In genomic region chr5:160787247-160787646, GRCh38 we compare ENCODE assay signal across 9 cellular contexts.
DNase-seq lines count a peak whose midpoint lies in the region; ATAC-seq and TF ChIP-seq lines count a peak whose summit lies in the region.
"Had no signal": no experiment of that assay in that cellular context is flagged by ENCODE, and none has a peak within 500 bp of the region (broad histone marks: within the 10 kb centered on the region; RNA-seq: fewer than 3 reads in every experiment).

No MANE protein-coding gene starts in this region.

- intact Hi-C loops in activated CD8-positive, alpha-beta T cell treated with anti-CD3 and anti-CD28 coated beads for 36 hours (cut with micrococcal nuclease), result loop anchor here (5.0 kb wide), 2 partner anchors 280 to 350 kb away; no protein-coding TSS in a partner anchor

- no peak overlapping the region for H3K4me3 ChIP-seq in Jurkat, Clone E6-1 (ENCODE audit: low read length)
- H3K4me3 ChIP-seq in retinal pigment epithelial cell (ENCODE audit: low read length) (no peak overlapping the region), mesenchymal stem cell (ENCODE audit: insufficient read depth in 1 of 2, low read depth in 1 of 2, low read length in 2 of 2) (no peak overlapping the region)

- H2AK5ac ChIP-seq in mesenchymal stem cell (ENCODE audit: low read length, severe bottlenecking), result no peak overlapping the region

- H2BK12ac ChIP-seq in mesenchymal stem cell (ENCODE audit: low read length in 2 of 2), result no peak overlapping the region

- POLR2A ChIA-PET in activated CD8-positive, alpha-beta T cell treated with anti-CD3 and anti-CD28 coated beads for 36 hours (lab: Charles Lee), result no interaction called here
- POLR2A ChIA-PET in activated CD8-positive, alpha-beta T cell treated with anti-CD3 and anti-CD28 coated beads, Interleukin-2, amount 10 ng/mL, durations not matched to agents 7 days and 5 days (lab: Charles Lee), result no interaction called here

- H3K27ac ChIP-seq in mesenchymal stem cell (ENCODE audit: low read length, poor library complexity, severe bottlenecking), result no peak overlapping the region

- no peak for ATAC-seq in activated CD8-positive, alpha-beta T cell treated with anti-CD3 and anti-CD28 coated beads for 36 hours
- no peak for ATAC-seq in activated CD8-positive, alpha-beta T cell treated with anti-CD3 and anti-CD28 coated beads, Interleukin-2, amount 10 ng/mL, durations not matched to agents 7 days and 5 days

- H3K9ac ChIP-seq in mesenchymal stem cell (ENCODE audit: low read length), result no peak overlapping the region

- no peak overlapping the region for H2BK120ac ChIP-seq in mesenchymal stem cell (ENCODE audit: low read depth, low read length)

- no peak overlapping the region for H2BK15ac ChIP-seq in mesenchymal stem cell (ENCODE audit: low read depth, poor library complexity, severe bottlenecking)

- no peaks in the 10 kb centered on the region for H3K79me1 ChIP-seq in mesenchymal stem cell (replicated peaks; ENCODE audit: low read length, poor library complexity, severe bottlenecking)

- H4K8ac ChIP-seq in mesenchymal stem cell (ENCODE audit: low read length), result no peak overlapping the region

- H3K36me3 Mint-ChIP-seq in activated CD8-positive, alpha-beta T cell treated with anti-CD3 and anti-CD28 coated beads for 36 hours (ENCODE audit: low read depth), result no peaks in the 10 kb centered on the region
- no peaks in the 10 kb centered on the region for H3K36me3 Mint-ChIP-seq in activated CD8-positive, alpha-beta T cell treated with anti-CD3 and anti-CD28 coated beads, Interleukin-2, amount 10 ng/mL, durations not matched to agents 7 days and 5 days (ENCODE audit: low read depth)
- H3K36me3 Mint-ChIP-seq: memory B cell had no signal

- H3K4me1 Mint-ChIP-seq in activated CD8-positive, alpha-beta T cell treated with anti-CD3 and anti-CD28 coated beads for 36 hours (ENCODE audit: low read depth), result no peaks in the 10 kb centered on the region
- no peaks in the 10 kb centered on the region for H3K4me1 Mint-ChIP-seq in activated CD8-positive, alpha-beta T cell treated with anti-CD3 and anti-CD28 coated beads, Interleukin-2, amount 10 ng/mL, durations not matched to agents 7 days and 5 days (ENCODE audit: low read depth)
- H3K4me1 Mint-ChIP-seq: memory B cell had no signal

- no peak for TF ChIP-seq CTCF in activated CD8-positive, alpha-beta T cell treated with anti-CD3 and anti-CD28 coated beads for 36 hours (IDR thresholded peaks at IDR 0.05)
- TF ChIP-seq CTCF in retinal pigment epithelial cell (conservative IDR thresholded peaks at IDR 0.05; ENCODE audit: low read depth, low read length), result peak; percentile 52

- no peak overlapping the region for H3K4me2 ChIP-seq in mesenchymal stem cell (ENCODE audit: low read length, poor library complexity, severe bottlenecking)

- no peak overlapping the region for H3K27ac Mint-ChIP-seq in activated CD8-positive, alpha-beta T cell treated with anti-CD3 and anti-CD28 coated beads for 36 hours
- H3K27ac Mint-ChIP-seq in activated CD8-positive, alpha-beta T cell treated with anti-CD3 and anti-CD28 coated beads, Interleukin-2, amount 10 ng/mL, durations not matched to agents 7 days and 5 days, result no peak overlapping the region
- H3K27ac Mint-ChIP-seq: memory B cell had no signal

- no peak overlapping the region for H3K23ac ChIP-seq in mesenchymal stem cell (ENCODE audit: low read length in 2 of 2)

- peak; percentile 37 for DNase-seq in activated CD8-positive, alpha-beta T cell treated with anti-CD3 and anti-CD28 coated beads for 36 hours
- no peak for DNase-seq in activated CD8-positive, alpha-beta T cell treated with anti-CD3 and anti-CD28 coated beads, Interleukin-2, amount 10 ng/mL, durations not matched to agents 7 days and 5 days
- DNase-seq in Jurkat, Clone E6-1 (ENCODE audit: low read depth, low spot score), result peak; percentile 8
- peak; percentile 6 for DNase-seq in astrocyte of the hippocampus (ENCODE audit: low read depth, low spot score)
- DNase-seq in retinal pigment epithelial cell (ENCODE audit: low read depth), result no peak
- no peak for DNase-seq in activated gamma-delta T cell treated with Interleukin-2 at 50 U/mL for 16 hours
- no peak for DNase-seq in mesenchymal stem cell
- DNase-seq in NCI-H2227 (lab: John Stamatoyannopoulos, UW; ENCODE audit: unreplicated experiment), result no peak

- no peak overlapping the region for H3K18ac ChIP-seq in mesenchymal stem cell (ENCODE audit: low read depth in 1 of 2, low read length in 2 of 2)

- 48% methylated on average over 4 of the region's 4 CpGs for WGBS in mesenchymal stem cell

- H3K27me3 ChIP-seq in mesenchymal stem cell (ENCODE audit: control insufficient read depth in 1 of 2, insufficient read depth in 1 of 2, low read length in 2 of 2), result no peaks in the 10 kb centered on the region

- no peaks in the 10 kb centered on the region for H3K9me3 ChIP-seq in mesenchymal stem cell (ENCODE audit: control insufficient read depth, low read length)

- H3K14ac ChIP-seq in mesenchymal stem cell (ENCODE audit: low read length in 2 of 2), result no peak overlapping the region

- no peak overlapping the region for H2BK5ac ChIP-seq in mesenchymal stem cell (ENCODE audit: low read depth, low read length, poor library complexity, severe bottlenecking)

- H4K91ac ChIP-seq in mesenchymal stem cell (ENCODE audit: low read length), result no peak overlapping the region

- no peaks in the 10 kb centered on the region for H3K9me3 Mint-ChIP-seq in activated CD8-positive, alpha-beta T cell treated with anti-CD3 and anti-CD28 coated beads for 36 hours
- no peaks in the 10 kb centered on the region for H3K9me3 Mint-ChIP-seq in activated CD8-positive, alpha-beta T cell treated with anti-CD3 and anti-CD28 coated beads, Interleukin-2, amount 10 ng/mL, durations not matched to agents 7 days and 5 days (ENCODE audit: insufficient read depth)
- H3K9me3 Mint-ChIP-seq: memory B cell had no signal

- no peaks in the 10 kb centered on the region for H3K27me3 Mint-ChIP-seq in activated CD8-positive, alpha-beta T cell treated with anti-CD3 and anti-CD28 coated beads for 36 hours
- H3K27me3 Mint-ChIP-seq in activated CD8-positive, alpha-beta T cell treated with anti-CD3 and anti-CD28 coated beads, Interleukin-2, amount 10 ng/mL, durations not matched to agents 7 days and 5 days (ENCODE audit: low read depth), result no peaks in the 10 kb centered on the region

- H3K4me3 Mint-ChIP-seq in activated CD8-positive, alpha-beta T cell treated with anti-CD3 and anti-CD28 coated beads for 36 hours, result no peak overlapping the region
- H3K4me3 Mint-ChIP-seq in activated CD8-positive, alpha-beta T cell treated with anti-CD3 and anti-CD28 coated beads, Interleukin-2, amount 10 ng/mL, durations not matched to agents 7 days and 5 days, result no peak overlapping the region
- H3K4me3 Mint-ChIP-seq: memory B cell had no signal

- CTCF ChIA-PET in activated CD8-positive, alpha-beta T cell treated with anti-CD3 and anti-CD28 coated beads for 36 hours (lab: Charles Lee), result interaction anchor here (0.6 to 1.4 kb wide), 4 partner anchors 13 to 349 kb away, joined by 3 to 10 read pairs (median 4); no protein-coding TSS in a partner anchor
- CTCF ChIA-PET in activated CD8-positive, alpha-beta T cell treated with anti-CD3 and anti-CD28 coated beads, Interleukin-2, amount 10 ng/mL, durations not matched to agents 7 days and 5 days (lab: Charles Lee), result interaction anchor here (1.3 kb wide), 1 partner anchor 349 kb away, joined by 7 read pairs; no protein-coding TSS in a partner anchor

- no peaks in the 10 kb centered on the region for H3K4me1 ChIP-seq in mesenchymal stem cell (ENCODE audit: control insufficient read depth, insufficient read depth, low read depth, low read length)

- H3K36me3 ChIP-seq in mesenchymal stem cell (ENCODE audit: control insufficient read depth in 1 of 2, insufficient read depth in 2 of 2, low read depth in 1 of 2, low read length in 2 of 2), result no peaks in the 10 kb centered on the region

- no peak overlapping the region for H2AFZ ChIP-seq in mesenchymal stem cell (ENCODE audit: low read depth, low read length)

- no peak overlapping the region for H3K4ac ChIP-seq in mesenchymal stem cell (ENCODE audit: low read depth in 1 of 2, low read length in 2 of 2)

Comparison
In these comparisons a context has a peak if more than half of its experiments do, and no peak if none do; other contexts are left out.
1. DNase-seq: peak in activated CD8-positive, alpha-beta T cell treated with anti-CD3 and anti-CD28 coated beads for 36 hours (single experiment), Jurkat, Clone E6-1 (single experiment) and astrocyte of the hippocampus (single experiment); none in activated CD8-positive, alpha-beta T cell treated with anti-CD3 and anti-CD28 coated beads, Interleukin-2, amount 10 ng/mL, durations not matched to agents 7 days and 5 days (single experiment), retinal pigment epithelial cell (single experiment), activated gamma-delta T cell treated with Interleukin-2 at 50 U/mL for 16 hours (single experiment), mesenchymal stem cell (single experiment) and NCI-H2227 (single experiment).